In genomic region chr3:15205482-15205933, GRCh38 we compare ENCODE assay signal across 8 cellular contexts. TPM values are rescaled to one million over a fixed set of nuclear protein-coding genes. Genes with fewer than 3 reads are reported as not detected.
DNase-seq lines count a peak whose midpoint lies in the region; ATAC-seq, FAIRE-seq and TF ChIP-seq lines count a peak whose summit lies in the region.

No MANE protein-coding gene starts in this region.

- in situ Hi-C loops in K562 (cut with MboI), result loop anchor here (25.0 kb wide), 1 partner anchor 1332 kb away; no protein-coding TSS in a partner anchor
- in situ Hi-C loops in transverse colon (cut with MboI; ENCODE audit: low pct_ligation_motif_present in 1 of 4, low pct_unique_long_range_greater_than_20kb in 1 of 4, low sequenced_read_pairs in 3 of 4), result loop anchor here in 3 of 4 donors (10.0 to 25.0 kb wide), 3 partner anchors 101 to 1057 kb away; partner anchors contain the start of genes DPH3 (in 1 of the 3) and OXNAD1 (in 1 of the 3)

- H3K4me3 Mint-ChIP-seq in activated T-cell treated with anti-CD3 and anti-CD28 coated beads, Interleukin-2, amount 50 U/mL, for 72 hours, result peak overlapping the region; percentile 86 to 88
- peak overlapping the region; percentile 93 for H3K4me3 Mint-ChIP-seq in memory B cell

- peak overlapping the region; percentile 89 for H3K27ac Mint-ChIP-seq in activated T-cell treated with anti-CD3 and anti-CD28 coated beads, Interleukin-2, amount 50 U/mL, for 72 hours
- H3K27ac Mint-ChIP-seq in memory B cell, result peak overlapping the region; percentile 94

- H2AFZ ChIP-seq in K562 (ENCODE audit: low read depth, low read length), result peak overlapping the region; percentile 98

- H3K9me3 ChIP-seq in K562 (replicated peaks; ENCODE audit: control insufficient read depth, insufficient read depth, low read depth, low read length) (no peaks in the 10 kb centered on the region), transverse colon (no peaks in the 10 kb centered on the region)

- POLR2A ChIA-PET in K562 (lab: Yijun Ruan, JAX), result interaction anchor here (0.6 to 5.9 kb wide), 9 partner anchors 9 to 260 kb away, joined by 3 to 41 read pairs (median 3); partner anchors contain the start of gene RBSN

- no peak for DNase-seq in activated T-cell treated with anti-CD3 and anti-CD28 coated beads, Interleukin-2, amount 50 U/mL, for 72 hours
- no peak for DNase-seq in activated T-cell treated with anti-CD3 and anti-CD28 coated beads, Interleukin-2, amount 50 U/mL, for 1 hour
- DNase-seq in K562 (ENCODE audit: extremely low read depth in 1 of 4, low spot score in 3 of 4) (no peak), memory B cell (ENCODE audit: low spot score in 2 of 2) (no peak), transverse colon (no peak), NCI-H1694 (lab: John Stamatoyannopoulos, UW) (no peak), hepatic stellate cell (ENCODE audit: low spot score) (no peak), SW480 (ENCODE audit: low spot score) (no peak)

- FAIRE-seq in K562 (lab: Jason Lieb, UNC), result no peak

- no peak for TF ChIP-seq RAD21 in K562 (CRISPR knock-in tag; conservative IDR thresholded peaks at IDR 0.05 in 1 of 2, IDR thresholded peaks at IDR 0.05 in 1 of 2)

- no peaks in the 10 kb centered on the region for H3K27me3 ChIP-seq in K562 (ENCODE audit: control insufficient read depth in 2 of 2, insufficient read depth in 2 of 2, low read length in 2 of 2)
- H3K27me3 ChIP-seq in transverse colon, result no peaks in the 10 kb centered on the region

- intact Hi-C loops in K562 (cut with micrococcal nuclease) (loop anchor here (5.0 to 10.0 kb wide), 5 partner anchors 88 to 1349 kb away; no protein-coding TSS in a partner anchor), transverse colon (cut with DNase I; ENCODE audit: low total_unique reads) (loop anchor here (10.0 kb wide), 1 partner anchor 199 kb away; no protein-coding TSS in a partner anchor)

- H3K9me3 Mint-ChIP-seq in activated T-cell treated with anti-CD3 and anti-CD28 coated beads, Interleukin-2, amount 50 U/mL, for 72 hours, result no peaks in the 10 kb centered on the region
- H3K9me3 Mint-ChIP-seq in memory B cell, result no peaks in the 10 kb centered on the region

- BruUV-seq in K562 (replicated peaks; lab: Mats Ljungman, UMichigan), result TSS peak; percentile 92

- H3K36me3 ChIP-seq in K562 (ENCODE audit: control insufficient read depth, insufficient read depth, low read length) (peaks cover 19% of the 10 kb centered on the region), transverse colon (no peaks in the 10 kb centered on the region)

- TF ChIP-seq EP300 in K562 (IDR thresholded peaks at IDR 0.05; ENCODE audit: low read length) (no peak), transverse colon (IDR thresholded peaks at IDR 0.05; ENCODE audit: low read depth) (no peak)

- peaks cover 31% of the 10 kb centered on the region for H3K4me1 Mint-ChIP-seq in activated T-cell treated with anti-CD3 and anti-CD28 coated beads, Interleukin-2, amount 50 U/mL, for 72 hours (ENCODE audit: low read depth)
- peaks cover 24% of the 10 kb centered on the region for H3K4me1 Mint-ChIP-seq in memory B cell

- ATAC-seq in activated T-cell treated with anti-CD3 and anti-CD28 coated beads, Interleukin-2, amount 50 U/mL, for 72 hours (replicated peaks in 1 of 2), result no peak
- ATAC-seq in K562 (no peak), memory B cell (ENCODE audit: low read depth) (no peak)

- 4% methylated on average over 3 of the region's 3 CpGs for WGBS in K562 (ENCODE audit: insufficient coverage, low coverage, missing lambda C conversion rate)
- 0 to 5% methylated on average over 3 of the region's 3 CpGs for WGBS in transverse colon (ENCODE audit: low coverage in 1 of 2), 2 donors

- peak overlapping the region; percentile 90 for H3K4me3 ChIP-seq in K562
- peak overlapping the region; percentile 46 to 79 (median 73) for H3K4me3 ChIP-seq in transverse colon

- TF ChIP-seq CTCF in K562 (IDR thresholded peaks at IDR 0.05 in 2 of 3, conservative IDR thresholded peaks at IDR 0.05 in 1 of 3; ENCODE audit: insufficient read depth in 2 of 3, low read depth in 1 of 3, low read length in 3 of 3) (no peak), transverse colon (IDR thresholded peaks at IDR 0.05) (peak in 1 of 5 experiments; percentile 55)

- H3K4me2 ChIP-seq in K562 (ENCODE audit: insufficient read depth, low read length), result peak overlapping the region; percentile 93

- no peaks in the 10 kb centered on the region for H3K27me3 Mint-ChIP-seq in activated T-cell treated with anti-CD3 and anti-CD28 coated beads, Interleukin-2, amount 50 U/mL, for 72 hours (ENCODE audit: low read depth)
- H3K27me3 Mint-ChIP-seq in memory B cell, result no peaks in the 10 kb centered on the region

- H3K27ac ChIP-seq in K562 (ENCODE audit: extremely low read depth, low read depth, low read length) (peak overlapping the region; percentile 89), transverse colon (peak overlapping the region; percentile 95 to 98 (median 96))

- H3K9me1 ChIP-seq in K562 (ENCODE audit: control insufficient read depth, insufficient read depth, low read length), result no peaks in the 10 kb centered on the region

- peaks cover 43% of the 10 kb centered on the region for H3K79me2 ChIP-seq in K562 (ENCODE audit: control insufficient read depth, insufficient read depth, low read length)

- peaks cover 14% of the 10 kb centered on the region in 2 experiments; a peak in 3 of 5 replicates for H3K4me1 ChIP-seq in K562 (replicated peaks in 1 of 2; ENCODE audit: control insufficient read depth in 2 of 2, insufficient read depth in 2 of 2, low read length in 2 of 2)
- H3K4me1 ChIP-seq in transverse colon, result peaks cover 4 to 28% (median 14%) of the 10 kb centered on the region in 4 donors

- CTCF ChIA-PET in K562 (lab: Yijun Ruan, JAX; ENCODE audit: low intra/inter-chr PET ratio), result interaction anchor here (1.1 kb wide), 2 partner anchors 198 to 200 kb away, joined by 3 to 4 read pairs; no protein-coding TSS in a partner anchor

- H4K20me1 ChIP-seq in K562 (replicated peaks; ENCODE audit: control insufficient read depth, insufficient read depth, low read length), result no peaks in the 10 kb centered on the region; the same call in 1 of the 2 replicates

- TF ChIP-seq POLR2A in K562 (conservative IDR thresholded peaks at IDR 0.05), result no peak
- no peak for TF ChIP-seq POLR2A in transverse colon (IDR thresholded peaks at IDR 0.05)

- H3K9ac ChIP-seq in K562 (ENCODE audit: insufficient read depth in 1 of 2, low read depth in 2 of 2, low read length in 2 of 2), result peak overlapping the region; percentile 89 to 100

- H3K36me3 Mint-ChIP-seq in activated T-cell treated with anti-CD3 and anti-CD28 coated beads, Interleukin-2, amount 50 U/mL, for 72 hours (ENCODE audit: insufficient read depth in 2 of 2), result peaks cover 0 to 5% of the 10 kb centered on the region in 2 donors
- H3K36me3 Mint-ChIP-seq in memory B cell, result no peaks in the 10 kb centered on the region

TF ChIP-seq in K562, 482 proteins besides CTCF, POLR2A, EP300 and RAD21 (continues in another document):
- TF ChIP-seq TGIF2 (CRISPR knock-in tag; IDR thresholded peaks at IDR 0.05) (no peak), ZFP1 (CRISPR knock-in tag; IDR thresholded peaks at IDR 0.05) (no peak), TSHZ1 (CRISPR knock-in tag; IDR thresholded peaks at IDR 0.05) (no peak), ZNF586 (CRISPR knock-in tag; conservative IDR thresholded peaks at IDR 0.05) (no peak), POLR2B (IDR thresholded peaks at IDR 0.05; ENCODE audit: low read depth, partially characterized antibody) (no peak), HLTF (IDR thresholded peaks at IDR 0.05) (no peak)

RNA-seq across cellular contexts. Expression of gene CAPN7, which starts 0.5 kb away (rescaled TPM):
- total RNA-seq in activated T-cell treated with anti-CD3 and anti-CD28 coated beads, Interleukin-2, amount 50 U/mL, for 72 hours, result 10 to 100 TPM; 26.9 to 29.6 TPM
- total RNA-seq in K562 (2011; cell fraction: chromatin; rRNA removed; ENCODE audit: low replicate concordance), result 37.7 and 89.2 TPM in 2 replicates
- 26.5 and 27.1 TPM in 2 replicates for total RNA-seq in K562 (2011; cell fraction: nucleolus; rRNA removed)
- 32.0 and 50.1 TPM in 2 replicates for total RNA-seq in K562 (2011; cell fraction: nucleoplasm; rRNA removed)
- total RNA-seq in K562 (2014; rRNA removed), result 27.0 and 32.7 TPM in 2 replicates
- total RNA-seq in K562 (2014; rRNA removed; fragmentation: Illumina TruSeq; extraction: Trizol), result 33.4 and 35.3 TPM in 2 replicates
- 31.7 and 37.5 TPM in 2 replicates for total RNA-seq in K562 (2015; rRNA removed; fragmentation: Illumina TruSeq; extraction: Trizol)
- total RNA-seq in K562 (2021), result 42.6 and 42.7 TPM in 2 replicates
- 28.1 and 36.4 TPM in 2 replicates for polyA plus RNA-seq in K562 (2011; rRNA removed)
- 17.9 and 20.3 TPM in 2 replicates for polyA plus RNA-seq in K562 (2011; cell fraction: cytosol; rRNA removed)
- 29.4 and 33.3 TPM in 2 replicates for polyA plus RNA-seq in K562 (2011; cell fraction: nucleus; rRNA removed)
- polyA plus RNA-seq in K562 (2012), result 19.3 and 25.7 TPM in 2 replicates
- 24.8 and 32.6 TPM in 2 replicates for polyA plus RNA-seq in K562 (2014; fragmentation: Illumina TruSeq; extraction: Trizol)
- polyA plus RNA-seq in K562 (2014; fragmentation: Nextera tagmentation; extraction: Ambion mirVana), result 1 to 10 TPM; 6.5 to 10.0 TPM
- 23.3 TPM in 2 replicates for polyA plus RNA-seq in K562 (2014; rRNA removed)
- polyA minus RNA-seq in K562 (2011; rRNA and poly(A)+ RNA removed), result 50.3 and 54.6 TPM in 2 replicates
- polyA minus RNA-seq in K562 (2011; cell fraction: cytosol; rRNA and poly(A)+ RNA removed), result 24.0 and 25.2 TPM in 2 replicates
- 40.5 and 64.5 TPM in 2 replicates for polyA minus RNA-seq in K562 (2011; cell fraction: nucleus; rRNA and poly(A)+ RNA removed)
- total RNA-seq in transverse colon, result 10 to 100 TPM; 12.1 to 78.4 (median 48.8) TPM
